Comparison of ENCODE assay signal across 24 cellular contexts in genomic region chr17:31677681-31678080, GRCh38.
DNase-seq lines count a peak whose midpoint lies in the region; ATAC-seq and TF ChIP-seq lines count a peak whose summit lies in the region.
"Had no signal": no experiment of that assay in that cellular context is flagged by ENCODE, and none has a peak within 500 bp of the region (broad histone marks: within the 10 kb centered on the region; RNA-seq: fewer than 3 reads in every experiment).

No MANE protein-coding gene starts in this region.

- peaks cover 3% of the 10 kb centered on the region for H3K36me3 Mint-ChIP-seq in activated T-helper 1 cell treated with anti-CD3 and anti-CD28 coated beads, Interleukin-12 subunit alpha, Interleukin-12 subunit beta, Interleukin-2, Interleukin-4 antibody, amounts not matched to agents 30 ng/mL and 10 ng/mL and 1 ng/mL, durations not matched to agents 14 hours and 24 hours and 36 hours (ENCODE audit: low read depth)
- H3K36me3 Mint-ChIP-seq: CD4-positive, alpha-beta memory T cell had no signal

- no peaks in the 10 kb centered on the region for H3K27me3 ChIP-seq in IMR-90 (ENCODE audit: control insufficient read depth, insufficient read depth, low read length)
- H3K27me3 ChIP-seq: BLaER1 treated with 17β-estradiol and CSF1 and Interleukin-3, amounts not matched to agents 10 nM and 100 nM had no signal

- H3K4me1 ChIP-seq in IMR-90 (ENCODE audit: control insufficient read depth, insufficient read depth, low read length), result peaks cover 7% of the 10 kb centered on the region
- H3K4me1 ChIP-seq: A549 had no signal

- POLR2A ChIA-PET in IMR-90 (lab: Charles Lee; ENCODE audit: unreplicated experiment), result no interaction called here

- intact Hi-C loops in IMR-90 (cut with micrococcal nuclease), result no loop called here
- intact Hi-C loops in activated T-helper 1 cell treated with anti-CD3 and anti-CD28 coated beads, Interleukin-12 subunit alpha, Interleukin-12 subunit beta, Interleukin-2, Interleukin-4 antibody, amounts not matched to agents 30 ng/mL and 10 ng/mL and 1 ng/mL, durations not matched to agents 14 hours and 24 hours and 36 hours (cut with micrococcal nuclease), result no loop called here

- no peak overlapping the region for H2BK120ac ChIP-seq in IMR-90 (ENCODE audit: low read depth, low read length)

- H3K27me3 Mint-ChIP-seq in activated T-helper 1 cell treated with anti-CD3 and anti-CD28 coated beads, Interleukin-12 subunit alpha, Interleukin-12 subunit beta, Interleukin-2, Interleukin-4 antibody, amounts not matched to agents 30 ng/mL and 10 ng/mL and 1 ng/mL, durations not matched to agents 14 hours and 24 hours and 36 hours (ENCODE audit: insufficient read depth), result peaks cover 24% of the 10 kb centered on the region

- no peak overlapping the region for H4K5ac ChIP-seq in IMR-90 (ENCODE audit: low read depth, low read length)

- in situ Hi-C loops in IMR-90 (cut with MboI; ENCODE audit: low sequenced_read_pairs), result loop anchor here (5.0 kb wide), 1 partner anchor 40 kb away; no protein-coding TSS in a partner anchor

- no peak overlapping the region for H3K4me3 Mint-ChIP-seq in activated T-helper 1 cell treated with anti-CD3 and anti-CD28 coated beads, Interleukin-12 subunit alpha, Interleukin-12 subunit beta, Interleukin-2, Interleukin-4 antibody, amounts not matched to agents 30 ng/mL and 10 ng/mL and 1 ng/mL, durations not matched to agents 14 hours and 24 hours and 36 hours
- H3K4me3 Mint-ChIP-seq: CD4-positive, alpha-beta memory T cell had no signal

- H3K4me3 ChIP-seq in IMR-90 (ENCODE audit: insufficient read depth, low read depth, low read length), result no peak overlapping the region
- H3K4me3 ChIP-seq: A549; BLaER1 treated with 17β-estradiol and CSF1 and Interleukin-3, amounts not matched to agents 10 nM and 100 nM; GM12878 had no signal

- no peak overlapping the region for H3K4me2 ChIP-seq in IMR-90 (ENCODE audit: low read depth, low read length)
- H3K4me2 ChIP-seq: A549; BLaER1 treated with 17β-estradiol and CSF1 and Interleukin-3, amounts not matched to agents 10 nM and 100 nM had no signal

- WGBS in IMR-90 (ENCODE audit: extremely low coverage in 2 of 2, insufficient read length in 1 of 2), 2 experiments, result 95% methylated on average over 3 of the region's 6 CpGs; no CpG with 5 or more reads in 1 of the 2 experiments

- no peaks in the 10 kb centered on the region for H3K79me1 ChIP-seq in IMR-90 (ENCODE audit: low read depth in 1 of 2, low read length in 2 of 2)

- TF ChIP-seq CTCF in IMR-90 (conservative IDR thresholded peaks at IDR 0.05; ENCODE audit: low read depth, low read length), result no peak

- H3K9me1 ChIP-seq in IMR-90 (ENCODE audit: insufficient read depth, low read length), result peaks cover 8% of the 10 kb centered on the region; the same call in 1 of the 2 replicates

- H3K27ac Mint-ChIP-seq in activated T-helper 1 cell treated with anti-CD3 and anti-CD28 coated beads, Interleukin-12 subunit alpha, Interleukin-12 subunit beta, Interleukin-2, Interleukin-4 antibody, amounts not matched to agents 30 ng/mL and 10 ng/mL and 1 ng/mL, durations not matched to agents 14 hours and 24 hours and 36 hours, result peak overlapping the region; percentile 13
- H3K27ac Mint-ChIP-seq: CD4-positive, alpha-beta memory T cell had no signal

- H2BK20ac ChIP-seq in IMR-90 (ENCODE audit: low read depth, low read length), result 0 out of 2 replicates have a peak overlapping the region, but pooled peaks have one; percentile 17

- no peak overlapping the region for H4K91ac ChIP-seq in IMR-90 (ENCODE audit: insufficient read depth, low read depth, low read length)

- H3K9ac ChIP-seq in IMR-90 (ENCODE audit: low read depth, low read length), result no peak overlapping the region
- H3K9ac ChIP-seq: BLaER1 treated with 17β-estradiol and CSF1 and Interleukin-3, amounts not matched to agents 10 nM and 100 nM; SK-N-SH had no signal

- H3K14ac ChIP-seq in IMR-90 (replicated peaks; ENCODE audit: low read depth, low read length), result peak overlapping the region; percentile 58; the same call in 1 of the 2 replicates

- peak overlapping the region; percentile 34 for H2AK9ac ChIP-seq in IMR-90 (replicated peaks; ENCODE audit: low read depth, low read length, poor library complexity)

- no peak for TF ChIP-seq RAD21 in IMR-90 (IDR thresholded peaks at IDR 0.05; ENCODE audit: low read length)

- no peak for ATAC-seq in IMR-90 (ENCODE audit: low read depth)
- ATAC-seq in GM19397 (IDR thresholded peaks at IDR 0.05; ENCODE audit: unreplicated experiment), result no peak
- no peak for ATAC-seq in GM18868 (IDR thresholded peaks at IDR 0.05; ENCODE audit: unreplicated experiment)
- ATAC-seq: GM12878 had no signal

- peaks cover 11% of the 10 kb centered on the region for H3K4me1 Mint-ChIP-seq in activated T-helper 1 cell treated with anti-CD3 and anti-CD28 coated beads, Interleukin-12 subunit alpha, Interleukin-12 subunit beta, Interleukin-2, Interleukin-4 antibody, amounts not matched to agents 30 ng/mL and 10 ng/mL and 1 ng/mL, durations not matched to agents 14 hours and 24 hours and 36 hours (ENCODE audit: low read depth)

- no peak overlapping the region for H3K56ac ChIP-seq in IMR-90 (ENCODE audit: extremely low read depth, insufficient read depth, low read length)

- no peaks in the 10 kb centered on the region for H3K9me3 ChIP-seq in IMR-90 (ENCODE audit: control insufficient read depth, insufficient read depth, low read length)
- H3K9me3 ChIP-seq: A549, SK-N-SH had no signal

- no peak overlapping the region for H2BK15ac ChIP-seq in IMR-90 (ENCODE audit: low read depth, low read length)

- no peak overlapping the region for H3K23ac ChIP-seq in IMR-90 (ENCODE audit: low read depth, low read length)

- CTCF ChIA-PET in IMR-90 (lab: Yijun Ruan, JAX), result no interaction called here

- H3K9me3 Mint-ChIP-seq in activated T-helper 1 cell treated with anti-CD3 and anti-CD28 coated beads, Interleukin-12 subunit alpha, Interleukin-12 subunit beta, Interleukin-2, Interleukin-4 antibody, amounts not matched to agents 30 ng/mL and 10 ng/mL and 1 ng/mL, durations not matched to agents 14 hours and 24 hours and 36 hours, result no peaks in the 10 kb centered on the region
- H3K9me3 Mint-ChIP-seq: CD4-positive, alpha-beta memory T cell had no signal

- H4K20me1 ChIP-seq in IMR-90 (ENCODE audit: insufficient read depth, low read length), result no peaks in the 10 kb centered on the region
- H4K20me1 ChIP-seq: BLaER1 treated with 17β-estradiol and CSF1 and Interleukin-3, amounts not matched to agents 10 nM and 100 nM had no signal

- no peak for TF ChIP-seq POLR2A in IMR-90 (IDR thresholded peaks at IDR 0.05; ENCODE audit: low read depth, low read length)

- H2AFZ ChIP-seq in IMR-90 (replicated peaks; ENCODE audit: low read length, poor library complexity), result peak overlapping the region; percentile 59

- no TSS peak for BruUV-seq in IMR-90 (replicated peaks; lab: Mats Ljungman, UMichigan)

- no peak overlapping the region for H2BK5ac ChIP-seq in IMR-90 (ENCODE audit: low read depth, low read length, poor library complexity, severe bottlenecking)

- no peak overlapping the region for H3K27ac ChIP-seq in IMR-90 (ENCODE audit: insufficient read depth, low read length)
- H3K27ac ChIP-seq: A549; BLaER1 treated with 17β-estradiol and CSF1 and Interleukin-3, amounts not matched to agents 10 nM and 100 nM had no signal

- no peak overlapping the region for H4K8ac ChIP-seq in IMR-90 (ENCODE audit: low read depth in 2 of 2, low read length in 2 of 2)

- no peak overlapping the region for H3K18ac ChIP-seq in IMR-90 (ENCODE audit: low read depth, low read length)

- dilution Hi-C loops in IMR-90 (cut with HindIII; ENCODE audit: low sequenced_read_pairs, unreplicated experiment), result no loop called here

- H3K36me3 ChIP-seq in IMR-90 (ENCODE audit: control insufficient read depth, insufficient read depth, low read length), result no peaks in the 10 kb centered on the region
- H3K36me3 ChIP-seq: BLaER1 treated with 17β-estradiol and CSF1 and Interleukin-3, amounts not matched to agents 10 nM and 100 nM had no signal

- DNase-seq in IMR-90 (no peak), mesenteric fat pad (ENCODE audit: low spot score) (peak; percentile 51)
- DNase-seq in activated T-helper 1 cell treated with anti-CD3 and anti-CD28 coated beads, Interleukin-12 subunit alpha, Interleukin-12 subunit beta, Interleukin-2, Interleukin-4 antibody, amounts not matched to agents 30 ng/mL and 10 ng/mL and 1 ng/mL, durations not matched to agents 14 hours and 24 hours and 36 hours (ENCODE audit: low spot score), result no peak
- peak; percentile 22 for DNase-seq in stimulated activated CD8-positive, alpha-beta memory T cell treated with anti-CD3 and anti-CD28 coated beads, Interleukin-4, amount 100 ng/mL, for 48 hours
- no peak for DNase-seq in activated effector memory CD4-positive, alpha-beta T cell treated with Interleukin-2 at 50 U/mL for 16 hours
- DNase-seq: AML-193; CD4-positive, alpha-beta memory T cell; COR-L47; DMS53; Karpas-422; NCI-H1092 treated with DMSO at 0.1 percent for 48 hours; NCI-H1436; NCI-H187; NCI-H2081 treated with DMSO at 0.1 percent for 48 hours; NCI-H2171; NCI-H226; NCI-H510A; SIG-M5; SK-N-SH had no signal

- H3K4ac ChIP-seq in IMR-90 (ENCODE audit: low read depth, low read length), result no peak overlapping the region

- H2AK5ac ChIP-seq in IMR-90 (ENCODE audit: low read depth, low read length), result no peak overlapping the region

TF ChIP-seq in IMR-90, 13 proteins besides CTCF, POLR2A, EP300 and RAD21 (continues in another document):
- TF ChIP-seq, protein P1, sequence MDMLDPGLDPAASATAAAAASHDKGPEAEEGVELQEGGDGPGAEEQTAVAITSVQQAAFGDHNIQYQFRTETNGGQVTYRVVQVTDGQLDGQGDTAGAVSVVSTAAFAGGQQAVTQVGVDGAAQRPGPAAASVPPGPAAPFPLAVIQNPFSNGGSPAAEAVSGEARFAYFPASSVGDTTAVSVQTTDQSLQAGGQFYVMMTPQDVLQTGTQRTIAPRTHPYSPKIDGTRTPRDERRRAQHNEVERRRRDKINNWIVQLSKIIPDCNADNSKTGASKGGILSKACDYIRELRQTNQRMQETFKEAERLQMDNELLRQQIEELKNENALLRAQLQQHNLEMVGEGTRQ (IDR thresholded peaks at IDR 0.05; ENCODE audit: low read depth, low read length), result no peak
- no peak for TF ChIP-seq SMC3 (IDR thresholded peaks at IDR 0.05; ENCODE audit: low read depth, low read length)
- TF ChIP-seq CEBPB (IDR thresholded peaks at IDR 0.05; ENCODE audit: low read depth, low read length), result no peak
- TF ChIP-seq ELK1 (IDR thresholded peaks at IDR 0.05; ENCODE audit: borderline replicate concordance, low read depth, low read length), result no peak
- no peak for TF ChIP-seq RCOR1 (IDR thresholded peaks at IDR 0.05; ENCODE audit: insufficient replicate concordance, low read length)
- no peak for TF ChIP-seq FOS (IDR thresholded peaks at IDR 0.05; ENCODE audit: low read depth, low read length)

Comparison
In these comparisons a context has a peak if more than half of its experiments do, and no peak if none do; other contexts are left out.
1. DNase-seq: peak in mesenteric fat pad (single experiment) and stimulated activated CD8-positive, alpha-beta memory T cell treated with anti-CD3 and anti-CD28 coated beads, Interleukin-4, amount 100 ng/mL, for 48 hours (single experiment); none in IMR-90 (single experiment), activated T-helper 1 cell treated with anti-CD3 and anti-CD28 coated beads, Interleukin-12 subunit alpha, Interleukin-12 subunit beta, Interleukin-2, Interleukin-4 antibody, amounts not matched to agents 30 ng/mL and 10 ng/mL and 1 ng/mL, durations not matched to agents 14 hours and 24 hours and 36 hours (single experiment) and activated effector memory CD4-positive, alpha-beta T cell treated with Interleukin-2 at 50 U/mL for 16 hours (single experiment).